In genomic region chr11:127620660-127621059, GRCh38 we compare ENCODE assay signal across 17 cellular contexts.
"Had no signal": no experiment of that assay in that cellular context is flagged by ENCODE, and none has a peak within 500 bp of the region (broad histone marks: within the 10 kb centered on the region; RNA-seq: fewer than 3 reads in every experiment).

No MANE protein-coding gene starts in this region.

- ATAC-seq: activated CD4-positive, alpha-beta T cell treated with anti-CD3 and anti-CD28 coated beads for 36 hours had no signal

- H3K4me1 ChIP-seq: suprapubic skin had no signal

- H3K27me3 ChIP-seq: neural progenitor cell, ovary, sigmoid colon, suprapubic skin had no signal

- H3K27ac ChIP-seq: coronary artery, epithelial cell of prostate, neural progenitor cell, ovary, sigmoid colon, suprapubic skin, VCaP had no signal

- H3K4me3 ChIP-seq: coronary artery, neural progenitor cell, ovary, sigmoid colon, suprapubic skin had no signal

- H3K9me3 ChIP-seq: ovary, sigmoid colon, suprapubic skin had no signal

- DNase-seq: activated CD4-positive, alpha-beta memory T cell treated with anti-CD3 and anti-CD28 coated beads, Interleukin-2, amount 10 ng/mL, durations not matched to agents 7 days and 5 days; activated CD4-positive, alpha-beta T cell treated with anti-CD3 and anti-CD28 coated beads for 36 hours; activated CD8-positive, alpha-beta memory T cell treated with anti-CD3 and anti-CD28 coated beads, Interleukin-2, amount 50 U/mL, for 4 hours; activated naive CD4-positive, alpha-beta T cell treated with Interleukin-2 at 50 U/mL for 16 hours; caudate nucleus; effector memory CD4-positive, alpha-beta T cell; hippocampal formation; midbrain; ovary; sigmoid colon; stimulated activated naive CD4-positive, alpha-beta T cell treated with Interleukin-2 at 50 U/mL for 16 hours; T1000 had no signal

- H3K36me3 ChIP-seq: neural progenitor cell, ovary, sigmoid colon, suprapubic skin had no signal
